In genomic region chr9:98255578-98256296, GRCh38 we compare ENCODE assay signal across 8 cellular contexts. TPM values are rescaled to one million over a fixed set of nuclear protein-coding genes. Genes with fewer than 3 reads are reported as not detected.
A peak's percentile ranks its signal among the peaks of the same experiment; 100 is the strongest.
DNase-seq lines count a peak whose midpoint lies in the region; ATAC-seq lines count a peak whose summit lies in the region.

A gene with protein sequence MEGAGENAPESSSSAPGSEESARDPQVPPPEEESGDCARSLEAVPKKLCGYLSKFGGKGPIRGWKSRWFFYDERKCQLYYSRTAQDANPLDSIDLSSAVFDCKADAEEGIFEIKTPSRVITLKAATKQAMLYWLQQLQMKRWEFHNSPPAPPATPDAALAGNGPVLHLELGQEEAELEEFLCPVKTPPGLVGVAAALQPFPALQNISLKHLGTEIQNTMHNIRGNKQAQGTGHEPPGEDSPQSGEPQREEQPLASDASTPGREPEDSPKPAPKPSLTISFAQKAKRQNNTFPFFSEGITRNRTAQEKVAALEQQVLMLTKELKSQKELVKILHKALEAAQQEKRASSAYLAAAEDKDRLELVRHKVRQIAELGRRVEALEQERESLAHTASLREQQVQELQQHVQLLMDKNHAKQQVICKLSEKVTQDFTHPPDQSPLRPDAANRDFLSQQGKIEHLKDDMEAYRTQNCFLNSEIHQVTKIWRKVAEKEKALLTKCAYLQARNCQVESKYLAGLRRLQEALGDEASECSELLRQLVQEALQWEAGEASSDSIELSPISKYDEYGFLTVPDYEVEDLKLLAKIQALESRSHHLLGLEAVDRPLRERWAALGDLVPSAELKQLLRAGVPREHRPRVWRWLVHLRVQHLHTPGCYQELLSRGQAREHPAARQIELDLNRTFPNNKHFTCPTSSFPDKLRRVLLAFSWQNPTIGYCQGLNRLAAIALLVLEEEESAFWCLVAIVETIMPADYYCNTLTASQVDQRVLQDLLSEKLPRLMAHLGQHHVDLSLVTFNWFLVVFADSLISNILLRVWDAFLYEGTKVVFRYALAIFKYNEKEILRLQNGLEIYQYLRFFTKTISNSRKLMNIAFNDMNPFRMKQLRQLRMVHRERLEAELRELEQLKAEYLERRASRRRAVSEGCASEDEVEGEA (minus strand): TSS chr9:98255649. CDS start chr9:98255541, 108 bp downstream.

- DNase-seq in Caki2 (ENCODE audit: low read depth) = peak; percentile 95
- peak; percentile 95 for DNase-seq in HT1080 (ENCODE audit: low read depth)
- DNase-seq in NK-92 treated with Interleukin-12 subunit alpha and Interleukin-12 subunit beta, amount 100 ng/mL, for 24 hours (lab: John Stamatoyannopoulos, UW) = peak; percentile 88
- peak; percentile 92 to 96 (median 93) for DNase-seq in activated CD8-positive, alpha-beta memory T cell treated with anti-CD3 and anti-CD28 coated beads for 48 hours (ENCODE audit: low read depth in 2 of 3, low spot score in 2 of 3)
- DNase-seq in effector memory CD8-positive, alpha-beta T cell = peak; percentile 97 to 98 (median 98)
- peak; percentile 98 to 99 for DNase-seq in memory B cell (ENCODE audit: low spot score in 2 of 2)
- peak; percentile 95 for DNase-seq in stimulated activated CD8-positive, alpha-beta memory T cell treated with anti-CD3 and anti-CD28 coated beads, Interleukin-12 subunit alpha, Interleukin-12 subunit beta, amount 100 ng/mL, for 1 hour (ENCODE audit: low read depth)

- H3K4me3 Mint-ChIP-seq in effector memory CD8-positive, alpha-beta T cell = peak within 1 kb of the TSS; percentile 93 to 97
- peak within 1 kb of the TSS; percentile 90 for H3K4me3 Mint-ChIP-seq in memory B cell

- peaks cover 26 to 30% of the 10 kb centered on the region in 2 donors for H3K4me1 Mint-ChIP-seq in effector memory CD8-positive, alpha-beta T cell (ENCODE audit: low read depth in 2 of 2)
- peaks cover 16% of the 10 kb centered on the region for H3K4me1 Mint-ChIP-seq in memory B cell

- H3K27me3 Mint-ChIP-seq in effector memory CD8-positive, alpha-beta T cell = no peaks in the 10 kb centered on the region
- no peaks in the 10 kb centered on the region for H3K27me3 Mint-ChIP-seq in memory B cell

- peaks cover 18% of the 10 kb centered on the region for H3K36me3 Mint-ChIP-seq in effector memory CD8-positive, alpha-beta T cell (ENCODE audit: insufficient read depth)
- H3K36me3 Mint-ChIP-seq in memory B cell = peaks cover 2% of the 10 kb centered on the region

- ATAC-seq in GM21367 (IDR thresholded peaks at IDR 0.05; ENCODE audit: unreplicated experiment) = peak; percentile 81
- peak; percentile 86 for ATAC-seq in effector memory CD8-positive, alpha-beta T cell (replicated peaks)
- ATAC-seq in memory B cell (ENCODE audit: low read depth) = peak; percentile 85

- H3K27ac Mint-ChIP-seq in effector memory CD8-positive, alpha-beta T cell = peak within 1 kb of the TSS; percentile 91 to 96
- peak within 1 kb of the TSS; percentile 85 for H3K27ac Mint-ChIP-seq in memory B cell

- in situ Hi-C loops in Caki2 (cut with HindIII; ENCODE audit: low pct_unique_long_range_greater_than_20kb, low sequenced_read_pairs) = no loop called here

- H3K9me3 Mint-ChIP-seq in effector memory CD8-positive, alpha-beta T cell = no peaks in the 10 kb centered on the region
- no peaks in the 10 kb centered on the region for H3K9me3 Mint-ChIP-seq in memory B cell

RNA-seq across cellular contexts. Expression of the gene that starts here (rescaled TPM):
- total RNA-seq in Caki2 (2014; rRNA removed; shearing (Covaris generic); ENCODE audit: low replicate concordance) = 7.5 and 12.2 TPM in 2 replicates
- 36.6 and 36.9 TPM in 2 replicates for total RNA-seq in HT1080 (2014; rRNA removed; shearing (Covaris generic))
- 42.6 and 45.1 TPM in 2 replicates for polyA plus RNA-seq in HT1080 (2015; cell fraction: cytosol; rRNA removed)
- 97.8 and 105 TPM in 2 replicates for polyA plus RNA-seq in HT1080 (2015; cell fraction: nucleus; rRNA removed)

Comparison
In these comparisons a context has a peak if more than half of its experiments do, and no peak if none do; other contexts are left out.
1. Peak in every context shown above with its lines: DNase-seq and ATAC-seq.